ENCODE assay signal across 2 cellular contexts in genomic region chr13:113024466-113024865, GRCh38.
TF ChIP-seq lines count a peak whose summit lies in the region.

No MANE protein-coding gene starts in this region.

TF ChIP-seq in HepG2, 621 proteins besides CTCF, POLR2A, EP300 and RAD21:
- no peak for TF ChIP-seq ZNF264 (CRISPR knock-in tag; IDR thresholded peaks at IDR 0.05)
- TF ChIP-seq ZNF274 (CRISPR knock-in tag; IDR thresholded peaks at IDR 0.05), result 0 out of 2 replicates have a peak, but pooled peaks have one; percentile 3

TF ChIP-seq in liver, 16 proteins besides CTCF, POLR2A, EP300 and RAD21:
- TF ChIP-seq HNF4G (IDR thresholded peaks at IDR 0.05) (no peak), JUND (IDR thresholded peaks at IDR 0.05) (no peak), ZBTB33 (IDR thresholded peaks at IDR 0.05) (no peak), FOXA2 (IDR thresholded peaks at IDR 0.05) (no peak), NR2F2 (IDR thresholded peaks at IDR 0.05) (no peak), YY1 (IDR thresholded peaks at IDR 0.05) (no peak), FOXA1 (IDR thresholded peaks at IDR 0.05) (no peak), SP1 (IDR thresholded peaks at IDR 0.05) (no peak), HNF4A (conservative IDR thresholded peaks at IDR 0.05) (no peak), TAF1 (conservative IDR thresholded peaks at IDR 0.05) (no peak), RXRA (IDR thresholded peaks at IDR 0.05) (no peak)
- TF ChIP-seq, protein P1, sequence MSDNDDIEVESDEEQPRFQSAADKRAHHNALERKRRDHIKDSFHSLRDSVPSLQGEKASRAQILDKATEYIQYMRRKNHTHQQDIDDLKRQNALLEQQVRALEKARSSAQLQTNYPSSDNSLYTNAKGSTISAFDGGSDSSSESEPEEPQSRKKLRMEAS (IDR thresholded peaks at IDR 0.05), result no peak
